In genomic region chr9:128161230-128161902, GRCh38 we compare ENCODE assay signal across 7 cellular contexts. TPM values are rescaled to one million over a fixed set of nuclear protein-coding genes. Genes with fewer than 3 reads are reported as not detected.
DNase-seq lines count a peak whose midpoint lies in the region; ATAC-seq, FAIRE-seq and TF ChIP-seq lines count a peak whose summit lies in the region.
"Not testable (repeated sequence)": the region's sequence is repeated elsewhere in the genome, so short reads cannot be mapped to it uniquely, and the experiment has no call there.
"Had no signal": no experiment of that assay in that cellular context is flagged by ENCODE, and none has a peak within 500 bp of the region (broad histone marks: within the 10 kb centered on the region; RNA-seq: fewer than 3 reads in every experiment).

No MANE protein-coding gene starts in this region.

- CTCF ChIA-PET in K562 (lab: Yijun Ruan, JAX; ENCODE audit: low intra/inter-chr PET ratio) = interaction anchor here (0.6 kb wide), 1 partner anchor 93 kb away, joined by 4 read pairs; the partner anchor contains the start of gene SLC25A25

- peak; percentile 19; the same call in 1 of the 2 replicates for TF ChIP-seq POLR2A in K562 (conservative IDR thresholded peaks at IDR 0.05)

- H3K4me2 ChIP-seq in K562 (ENCODE audit: insufficient read depth, low read length) = peak overlapping the region; percentile 91

- not testable (repeated sequence) for H3K27me3 Mint-ChIP-seq in T-helper 2 cell treated with Interferon-gamma antibody and Interleukin-4, amounts not matched to agents 5 μg/mL and 100 μg/mL, for 36 hours (ENCODE audit: low read depth)

- TF ChIP-seq CTCF in K562 (IDR thresholded peaks at IDR 0.05 in 2 of 3, conservative IDR thresholded peaks at IDR 0.05 in 1 of 3; ENCODE audit: insufficient read depth in 2 of 3, low read depth in 1 of 3, low read length in 3 of 3); retinal pigment epithelial cell (conservative IDR thresholded peaks at IDR 0.05; ENCODE audit: low read depth, low read length): not testable (repeated sequence)

- H3K4me3 Mint-ChIP-seq in T-helper 2 cell treated with Interferon-gamma antibody and Interleukin-4, amounts not matched to agents 5 μg/mL and 100 μg/mL, for 36 hours = peak overlapping the region; percentile 85

- POLR2A ChIA-PET in K562 (lab: Yijun Ruan, JAX) = interaction anchor here (0.5 to 11.0 kb wide), 13 partner anchors 10 to 1612 kb away, joined by 3 to 155 read pairs (median 6); partner anchors contain the start of gene CIZ1

- WGBS in K562 (ENCODE audit: insufficient coverage, low coverage, missing lambda C conversion rate) = 90% methylated on average over 13 of the region's 13 CpGs
- WGBS in right cardiac atrium = 92% methylated on average over 13 of the region's 13 CpGs

- H3K36me3 ChIP-seq in K562 (ENCODE audit: control insufficient read depth, insufficient read depth, low read length) = peaks cover 41% of the 10 kb centered on the region

- peak; percentile 48 for DNase-seq in DMS53 (lab: John Stamatoyannopoulos, UW)
- DNase-seq in NCI-H2081 (lab: John Stamatoyannopoulos, UW) = peak; percentile 29 to 48
- not testable (repeated sequence) for DNase-seq in T-helper 2 cell treated with Interferon-gamma antibody and Interleukin-4, amounts not matched to agents 5 μg/mL and 100 μg/mL, for 36 hours (ENCODE audit: low spot score); K562 (ENCODE audit: extremely low read depth in 1 of 4, low spot score in 3 of 4); retinal pigment epithelial cell (ENCODE audit: low read depth)
- peak in 2 of 3 donors; percentile 4 to 32 for DNase-seq in right cardiac atrium

- TF ChIP-seq EP300 in K562 (IDR thresholded peaks at IDR 0.05; ENCODE audit: low read length) = not testable (repeated sequence)

- H3K36me3 Mint-ChIP-seq in T-helper 2 cell treated with Interferon-gamma antibody and Interleukin-4, amounts not matched to agents 5 μg/mL and 100 μg/mL, for 36 hours (ENCODE audit: low read depth) = peaks cover 16% of the 10 kb centered on the region

- H3K27me3 ChIP-seq in K562 (ENCODE audit: control insufficient read depth in 2 of 2, insufficient read depth in 2 of 2, low read length in 2 of 2); right cardiac atrium (ENCODE audit: control insufficient read depth, insufficient read depth): not testable (repeated sequence)

- H3K4me1 ChIP-seq in K562 (replicated peaks in 1 of 2; ENCODE audit: control insufficient read depth in 2 of 2, insufficient read depth in 2 of 2, low read length in 2 of 2) = peaks cover 10 to 48% of the 10 kb centered on the region in 2 experiments
- not testable (repeated sequence) for H3K4me1 ChIP-seq in right cardiac atrium (ENCODE audit: control insufficient read depth, insufficient read depth, low read length)

- peak overlapping the region; percentile 75 for H3K27ac Mint-ChIP-seq in T-helper 2 cell treated with Interferon-gamma antibody and Interleukin-4, amounts not matched to agents 5 μg/mL and 100 μg/mL, for 36 hours

- H3K4me3 ChIP-seq in K562 (peak overlapping the region; percentile 72), retinal pigment epithelial cell (ENCODE audit: low read length) (peak overlapping the region; percentile 83)
- H3K4me3 ChIP-seq in right cardiac atrium (ENCODE audit: low read length) = not testable (repeated sequence)

- ATAC-seq in K562 = not testable (repeated sequence)
- peak in 1 of 2 donors; percentile 0 for ATAC-seq in right cardiac atrium

- H2AFZ ChIP-seq in K562 (ENCODE audit: low read depth, low read length) = not testable (repeated sequence)

- not testable (repeated sequence) for H3K27ac ChIP-seq in K562 (ENCODE audit: extremely low read depth, low read depth, low read length); right cardiac atrium (ENCODE audit: low read length)

- peaks cover 18% of the 10 kb centered on the region; the same call in 1 of the 2 replicates for H4K20me1 ChIP-seq in K562 (replicated peaks; ENCODE audit: control insufficient read depth, insufficient read depth, low read length)

- H3K9ac ChIP-seq in K562 (ENCODE audit: insufficient read depth in 1 of 2, low read depth in 2 of 2, low read length in 2 of 2) = peak overlapping the region; percentile 46 to 90; a peak in 3 of 4 replicates

- intact Hi-C loops in K562 (cut with micrococcal nuclease) = loop anchor here (2.0 to 5.0 kb wide), 2 partner anchors 46 to 1723 kb away; no protein-coding TSS in a partner anchor
- intact Hi-C loops in right cardiac atrium (cut with DNase I) = not testable (repeated sequence)

- not testable (repeated sequence) for TF ChIP-seq RAD21 in K562 (CRISPR knock-in tag; conservative IDR thresholded peaks at IDR 0.05 in 1 of 2, IDR thresholded peaks at IDR 0.05 in 1 of 2)

- not testable (repeated sequence) for H3K9me3 ChIP-seq in K562 (replicated peaks; ENCODE audit: control insufficient read depth, insufficient read depth, low read depth, low read length); right cardiac atrium (ENCODE audit: control insufficient read depth, low read length)

- H3K79me2 ChIP-seq in K562 (ENCODE audit: control insufficient read depth, insufficient read depth, low read length) = peaks cover 27% of the 10 kb centered on the region

- H3K9me1 ChIP-seq in K562 (ENCODE audit: control insufficient read depth, insufficient read depth, low read length) = not testable (repeated sequence)

- BruUV-seq in K562 (replicated peaks; lab: Mats Ljungman, UMichigan) = not testable (repeated sequence)

- in situ Hi-C loops in K562 (cut with MboI) = not testable (repeated sequence)

- H3K9me3 Mint-ChIP-seq in T-helper 2 cell treated with Interferon-gamma antibody and Interleukin-4, amounts not matched to agents 5 μg/mL and 100 μg/mL, for 36 hours = not testable (repeated sequence)

- peaks cover 11% of the 10 kb centered on the region for H3K4me1 Mint-ChIP-seq in T-helper 2 cell treated with Interferon-gamma antibody and Interleukin-4, amounts not matched to agents 5 μg/mL and 100 μg/mL, for 36 hours (ENCODE audit: low read depth)

- not testable (repeated sequence) for FAIRE-seq in K562 (lab: Jason Lieb, UNC)

RNA-seq across cellular contexts. Expression of gene BBLN, which starts 1.3 kb away (rescaled TPM):
- total RNA-seq in K562 (2011; cell fraction: chromatin; rRNA removed; ENCODE audit: low replicate concordance) = 24.5 and 53.9 TPM in 2 replicates
- 72.0 and 78.0 TPM in 2 replicates for total RNA-seq in K562 (2011; cell fraction: nucleolus; rRNA removed)
- total RNA-seq in K562 (2011; cell fraction: nucleoplasm; rRNA removed) = 65.8 and 106 TPM in 2 replicates
- total RNA-seq in K562 (2014; rRNA removed) (331 and 433 TPM in 2 replicates), K562 (2014; rRNA removed; fragmentation: Illumina TruSeq; extraction: Trizol) (11.5 and 11.9 TPM in 2 replicates), K562 (2015; rRNA removed; fragmentation: Illumina TruSeq; extraction: Trizol) (109 and 123 TPM in 2 replicates), K562 (2021) (172 and 177 TPM in 2 replicates), right cardiac atrium (10 to 100 TPM; 41.6 to 58.0 (median 49.1) TPM)
- polyA plus RNA-seq in K562 (2011; rRNA removed) (87.1 and 125 TPM in 2 replicates), K562 (2014; fragmentation: Illumina TruSeq; extraction: Trizol) (30.1 and 181 TPM in 2 replicates), K562 (2014; fragmentation: Nextera tagmentation; extraction: Ambion mirVana) (10 to 100 TPM in 1 of 2 experiments, 1 to 10 TPM in 1; 4.2 to 13.7 TPM), K562 (2014; rRNA removed) (191 and 213 TPM in 2 replicates), right cardiac atrium (138 TPM)
- 256 and 738 TPM in 2 replicates for polyA plus RNA-seq in K562 (2011; cell fraction: cytosol; rRNA removed)
- polyA plus RNA-seq in K562 (2011; cell fraction: nucleus; rRNA removed) = 139 and 249 TPM in 2 replicates
- polyA plus RNA-seq in K562 (2012) = 180 and 393 TPM in 2 replicates
- 19.8 and 21.1 TPM in 2 replicates for polyA minus RNA-seq in K562 (2011; rRNA and poly(A)+ RNA removed)
- polyA minus RNA-seq in K562 (2011; cell fraction: cytosol; rRNA and poly(A)+ RNA removed) = 74.5 and 112 TPM in 2 replicates
- 29.6 and 47.0 TPM in 2 replicates for polyA minus RNA-seq in K562 (2011; cell fraction: nucleus; rRNA and poly(A)+ RNA removed)

RNA-seq across cellular contexts. Expression of gene LCN2, which starts 12.1 kb away (rescaled TPM):
- 0.58 and 2.0 TPM in 2 replicates for total RNA-seq in K562 (2011; cell fraction: chromatin; rRNA removed; ENCODE audit: low replicate concordance)
- total RNA-seq in K562 (2011; cell fraction: nucleolus; rRNA removed) = 1.1 and 1.3 TPM in 2 replicates
- 1.7 TPM in 1 of 2 replicates, not detected in the other for total RNA-seq in K562 (2011; cell fraction: nucleoplasm; rRNA removed)
- total RNA-seq in K562 (2014; rRNA removed) (0.20 and 0.54 TPM in 2 replicates), K562 (2014; rRNA removed; fragmentation: Illumina TruSeq; extraction: Trizol) (0.47 TPM in 1 of 2 replicates, not detected in the other), K562 (2015; rRNA removed; fragmentation: Illumina TruSeq; extraction: Trizol) (not detected in 2 replicates), K562 (2021) (0.40 and 0.72 TPM in 2 replicates), right cardiac atrium (not detected)
- polyA plus RNA-seq in K562 (2011; rRNA removed) (0.60 and 1.2 TPM in 2 replicates), K562 (2014; fragmentation: Illumina TruSeq; extraction: Trizol) (0.22 and 1.0 TPM in 2 replicates), K562 (2014; fragmentation: Nextera tagmentation; extraction: Ambion mirVana) (under 1 TPM; 0.10 to 0.11 TPM), K562 (2014; rRNA removed) (0.21 and 0.65 TPM in 2 replicates), right cardiac atrium (0.16 TPM)
- 0.40 and 0.69 TPM in 2 replicates for polyA plus RNA-seq in K562 (2011; cell fraction: cytosol; rRNA removed)
- 3.3 and 4.8 TPM in 2 replicates for polyA plus RNA-seq in K562 (2011; cell fraction: nucleus; rRNA removed)
- 0.16 and 0.37 TPM in 2 replicates for polyA plus RNA-seq in K562 (2012)
- polyA minus RNA-seq in K562 (2011; rRNA and poly(A)+ RNA removed) = 1.2 and 1.4 TPM in 2 replicates
- not detected in 2 replicates for polyA minus RNA-seq in K562 (2011; cell fraction: cytosol; rRNA and poly(A)+ RNA removed)
- not detected in 2 replicates for polyA minus RNA-seq in K562 (2011; cell fraction: nucleus; rRNA and poly(A)+ RNA removed)
- total RNA-seq: fibroblast of villous mesenchyme had no signal

RNA-seq across cellular contexts. Expression of gene CIZ1, which starts 30.0 kb away (rescaled TPM):
- total RNA-seq in K562 (2011; cell fraction: chromatin; rRNA removed; ENCODE audit: low replicate concordance) = 263 and 434 TPM in 2 replicates
- 204 and 208 TPM in 2 replicates for total RNA-seq in K562 (2011; cell fraction: nucleolus; rRNA removed)
- total RNA-seq in K562 (2011; cell fraction: nucleoplasm; rRNA removed) = 222 and 230 TPM in 2 replicates
- total RNA-seq in K562 (2014; rRNA removed) = 127 and 164 TPM in 2 replicates
- 55.4 and 57.1 TPM in 2 replicates for total RNA-seq in K562 (2014; rRNA removed; fragmentation: Illumina TruSeq; extraction: Trizol)
- total RNA-seq in K562 (2015; rRNA removed; fragmentation: Illumina TruSeq; extraction: Trizol) = 83.7 and 87.8 TPM in 2 replicates
- 329 and 330 TPM in 2 replicates for total RNA-seq in K562 (2021)
- polyA plus RNA-seq in K562 (2011; rRNA removed) = 82.1 and 168 TPM in 2 replicates
- polyA plus RNA-seq in K562 (2011; cell fraction: cytosol; rRNA removed) = 139 and 188 TPM in 2 replicates
- 284 and 400 TPM in 2 replicates for polyA plus RNA-seq in K562 (2011; cell fraction: nucleus; rRNA removed)
- polyA plus RNA-seq in K562 (2012) = 220 and 374 TPM in 2 replicates
- polyA plus RNA-seq in K562 (2014; fragmentation: Illumina TruSeq; extraction: Trizol) = 244 and 291 TPM in 2 replicates
- polyA plus RNA-seq in K562 (2014; fragmentation: Nextera tagmentation; extraction: Ambion mirVana) = 10 to 100 TPM in 1 of 2 experiments, 1 to 10 TPM in 1; 6.6 to 12.6 TPM
- 161 and 175 TPM in 2 replicates for polyA plus RNA-seq in K562 (2014; rRNA removed)
- 76.1 and 76.4 TPM in 2 replicates for polyA minus RNA-seq in K562 (2011; rRNA and poly(A)+ RNA removed)
- polyA minus RNA-seq in K562 (2011; cell fraction: cytosol; rRNA and poly(A)+ RNA removed) = 115 and 157 TPM in 2 replicates
- polyA minus RNA-seq in K562 (2011; cell fraction: nucleus; rRNA and poly(A)+ RNA removed) = 42.3 and 58.8 TPM in 2 replicates
- 10 to 100 TPM; 75.9 to 81.5 (median 81.0) TPM for total RNA-seq in right cardiac atrium
- polyA plus RNA-seq in right cardiac atrium = 39.0 TPM

RNA-seq across cellular contexts. Expression of gene PTGES2, which starts 33.8 kb away (rescaled TPM):
- total RNA-seq in K562 (2011; cell fraction: chromatin; rRNA removed; ENCODE audit: low replicate concordance) = 91.2 and 285 TPM in 2 replicates
- total RNA-seq in K562 (2011; cell fraction: nucleolus; rRNA removed) = 223 and 287 TPM in 2 replicates
- 132 and 134 TPM in 2 replicates for total RNA-seq in K562 (2011; cell fraction: nucleoplasm; rRNA removed)
- 196 and 257 TPM in 2 replicates for total RNA-seq in K562 (2014; rRNA removed)
- total RNA-seq in K562 (2014; rRNA removed; fragmentation: Illumina TruSeq; extraction: Trizol) = 34.3 and 50.3 TPM in 2 replicates
- total RNA-seq in K562 (2015; rRNA removed; fragmentation: Illumina TruSeq; extraction: Trizol) = 98.9 and 102 TPM in 2 replicates
- total RNA-seq in K562 (2021) = 135 and 137 TPM in 2 replicates
- polyA plus RNA-seq in K562 (2011; rRNA removed) = 90.1 and 106 TPM in 2 replicates
- polyA plus RNA-seq in K562 (2011; cell fraction: cytosol; rRNA removed) = 92.2 and 177 TPM in 2 replicates
- polyA plus RNA-seq in K562 (2011; cell fraction: nucleus; rRNA removed) = 244 and 370 TPM in 2 replicates
- polyA plus RNA-seq in K562 (2012) = 94.0 and 96.2 TPM in 2 replicates
- polyA plus RNA-seq in K562 (2014; fragmentation: Illumina TruSeq; extraction: Trizol) = 89.2 and 128 TPM in 2 replicates
- polyA plus RNA-seq in K562 (2014; fragmentation: Nextera tagmentation; extraction: Ambion mirVana) = 1 to 10 TPM; 2.4 to 6.2 TPM
- polyA plus RNA-seq in K562 (2014; rRNA removed) = 128 and 149 TPM in 2 replicates
- 49.5 and 74.8 TPM in 2 replicates for polyA minus RNA-seq in K562 (2011; rRNA and poly(A)+ RNA removed)
- 57.2 and 75.5 TPM in 2 replicates for polyA minus RNA-seq in K562 (2011; cell fraction: cytosol; rRNA and poly(A)+ RNA removed)
- 73.1 and 77.3 TPM in 2 replicates for polyA minus RNA-seq in K562 (2011; cell fraction: nucleus; rRNA and poly(A)+ RNA removed)
- 100 to 1,000 TPM; 122 to 128 (median 126) TPM for total RNA-seq in right cardiac atrium
- polyA plus RNA-seq in right cardiac atrium = 162 TPM

RNA-seq across cellular contexts. Expression of gene DNM1, which starts 41.8 kb away (rescaled TPM):
- 88.0 and 181 TPM in 2 replicates for total RNA-seq in K562 (2011; cell fraction: chromatin; rRNA removed; ENCODE audit: low replicate concordance)
- total RNA-seq in K562 (2011; cell fraction: nucleolus; rRNA removed) = 88.4 and 99.1 TPM in 2 replicates
- 92.3 and 124 TPM in 2 replicates for total RNA-seq in K562 (2011; cell fraction: nucleoplasm; rRNA removed)
- total RNA-seq in K562 (2014; rRNA removed) (6.6 and 7.9 TPM in 2 replicates), K562 (2014; rRNA removed; fragmentation: Illumina TruSeq; extraction: Trizol) (4.5 and 5.2 TPM in 2 replicates), K562 (2015; rRNA removed; fragmentation: Illumina TruSeq; extraction: Trizol) (8.4 and 9.1 TPM in 2 replicates), K562 (2021) (20.7 and 23.1 TPM in 2 replicates), right cardiac atrium (1 to 10 TPM; 4.4 to 7.4 (median 5.8) TPM)
- polyA plus RNA-seq in K562 (2011; rRNA removed) (9.5 and 33.1 TPM in 2 replicates), K562 (2014; fragmentation: Illumina TruSeq; extraction: Trizol) (10.0 and 15.5 TPM in 2 replicates), K562 (2014; fragmentation: Nextera tagmentation; extraction: Ambion mirVana) (under 1 TPM; 0.39 to 0.58 TPM), K562 (2014; rRNA removed) (17.6 TPM in 2 replicates), right cardiac atrium (6.0 TPM)
- polyA plus RNA-seq in K562 (2011; cell fraction: cytosol; rRNA removed) = 7.7 and 11.1 TPM in 2 replicates
- 108 and 126 TPM in 2 replicates for polyA plus RNA-seq in K562 (2011; cell fraction: nucleus; rRNA removed)
- polyA plus RNA-seq in K562 (2012) = 15.9 and 25.7 TPM in 2 replicates
- polyA minus RNA-seq in K562 (2011; rRNA and poly(A)+ RNA removed) = 19.1 and 29.6 TPM in 2 replicates
- 6.7 and 22.4 TPM in 2 replicates for polyA minus RNA-seq in K562 (2011; cell fraction: cytosol; rRNA and poly(A)+ RNA removed)
- polyA minus RNA-seq in K562 (2011; cell fraction: nucleus; rRNA and poly(A)+ RNA removed) = 55.2 and 137 TPM in 2 replicates
